1 cellular context compared by ENCODE assay signal in the genomic region with DNA sequence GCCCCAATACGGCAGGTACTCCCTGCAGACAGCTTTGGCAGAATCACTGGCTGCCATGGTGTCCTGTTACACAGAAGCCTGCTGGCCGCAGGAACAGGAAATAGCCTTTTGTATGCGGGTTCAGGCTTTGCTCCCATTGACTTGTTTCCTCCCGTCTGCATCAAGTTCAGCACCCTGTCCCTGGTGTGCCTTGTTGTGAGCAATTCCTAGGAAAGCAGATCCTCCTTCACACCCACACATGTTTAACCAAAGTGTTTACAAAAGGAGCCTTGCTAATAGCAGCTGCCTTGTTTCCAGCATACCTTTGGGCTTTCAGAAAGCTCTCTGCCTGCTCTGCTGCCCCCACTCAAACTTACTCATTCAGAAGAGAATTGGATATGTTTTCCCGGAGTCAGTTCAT.
TF ChIP-seq lines count a peak whose summit lies in the region.

No MANE protein-coding gene starts in this region.

TF ChIP-seq in H1, 55 proteins besides CTCF, POLR2A, EP300 and RAD21 (continued from another document):
- TF ChIP-seq, protein P1, sequence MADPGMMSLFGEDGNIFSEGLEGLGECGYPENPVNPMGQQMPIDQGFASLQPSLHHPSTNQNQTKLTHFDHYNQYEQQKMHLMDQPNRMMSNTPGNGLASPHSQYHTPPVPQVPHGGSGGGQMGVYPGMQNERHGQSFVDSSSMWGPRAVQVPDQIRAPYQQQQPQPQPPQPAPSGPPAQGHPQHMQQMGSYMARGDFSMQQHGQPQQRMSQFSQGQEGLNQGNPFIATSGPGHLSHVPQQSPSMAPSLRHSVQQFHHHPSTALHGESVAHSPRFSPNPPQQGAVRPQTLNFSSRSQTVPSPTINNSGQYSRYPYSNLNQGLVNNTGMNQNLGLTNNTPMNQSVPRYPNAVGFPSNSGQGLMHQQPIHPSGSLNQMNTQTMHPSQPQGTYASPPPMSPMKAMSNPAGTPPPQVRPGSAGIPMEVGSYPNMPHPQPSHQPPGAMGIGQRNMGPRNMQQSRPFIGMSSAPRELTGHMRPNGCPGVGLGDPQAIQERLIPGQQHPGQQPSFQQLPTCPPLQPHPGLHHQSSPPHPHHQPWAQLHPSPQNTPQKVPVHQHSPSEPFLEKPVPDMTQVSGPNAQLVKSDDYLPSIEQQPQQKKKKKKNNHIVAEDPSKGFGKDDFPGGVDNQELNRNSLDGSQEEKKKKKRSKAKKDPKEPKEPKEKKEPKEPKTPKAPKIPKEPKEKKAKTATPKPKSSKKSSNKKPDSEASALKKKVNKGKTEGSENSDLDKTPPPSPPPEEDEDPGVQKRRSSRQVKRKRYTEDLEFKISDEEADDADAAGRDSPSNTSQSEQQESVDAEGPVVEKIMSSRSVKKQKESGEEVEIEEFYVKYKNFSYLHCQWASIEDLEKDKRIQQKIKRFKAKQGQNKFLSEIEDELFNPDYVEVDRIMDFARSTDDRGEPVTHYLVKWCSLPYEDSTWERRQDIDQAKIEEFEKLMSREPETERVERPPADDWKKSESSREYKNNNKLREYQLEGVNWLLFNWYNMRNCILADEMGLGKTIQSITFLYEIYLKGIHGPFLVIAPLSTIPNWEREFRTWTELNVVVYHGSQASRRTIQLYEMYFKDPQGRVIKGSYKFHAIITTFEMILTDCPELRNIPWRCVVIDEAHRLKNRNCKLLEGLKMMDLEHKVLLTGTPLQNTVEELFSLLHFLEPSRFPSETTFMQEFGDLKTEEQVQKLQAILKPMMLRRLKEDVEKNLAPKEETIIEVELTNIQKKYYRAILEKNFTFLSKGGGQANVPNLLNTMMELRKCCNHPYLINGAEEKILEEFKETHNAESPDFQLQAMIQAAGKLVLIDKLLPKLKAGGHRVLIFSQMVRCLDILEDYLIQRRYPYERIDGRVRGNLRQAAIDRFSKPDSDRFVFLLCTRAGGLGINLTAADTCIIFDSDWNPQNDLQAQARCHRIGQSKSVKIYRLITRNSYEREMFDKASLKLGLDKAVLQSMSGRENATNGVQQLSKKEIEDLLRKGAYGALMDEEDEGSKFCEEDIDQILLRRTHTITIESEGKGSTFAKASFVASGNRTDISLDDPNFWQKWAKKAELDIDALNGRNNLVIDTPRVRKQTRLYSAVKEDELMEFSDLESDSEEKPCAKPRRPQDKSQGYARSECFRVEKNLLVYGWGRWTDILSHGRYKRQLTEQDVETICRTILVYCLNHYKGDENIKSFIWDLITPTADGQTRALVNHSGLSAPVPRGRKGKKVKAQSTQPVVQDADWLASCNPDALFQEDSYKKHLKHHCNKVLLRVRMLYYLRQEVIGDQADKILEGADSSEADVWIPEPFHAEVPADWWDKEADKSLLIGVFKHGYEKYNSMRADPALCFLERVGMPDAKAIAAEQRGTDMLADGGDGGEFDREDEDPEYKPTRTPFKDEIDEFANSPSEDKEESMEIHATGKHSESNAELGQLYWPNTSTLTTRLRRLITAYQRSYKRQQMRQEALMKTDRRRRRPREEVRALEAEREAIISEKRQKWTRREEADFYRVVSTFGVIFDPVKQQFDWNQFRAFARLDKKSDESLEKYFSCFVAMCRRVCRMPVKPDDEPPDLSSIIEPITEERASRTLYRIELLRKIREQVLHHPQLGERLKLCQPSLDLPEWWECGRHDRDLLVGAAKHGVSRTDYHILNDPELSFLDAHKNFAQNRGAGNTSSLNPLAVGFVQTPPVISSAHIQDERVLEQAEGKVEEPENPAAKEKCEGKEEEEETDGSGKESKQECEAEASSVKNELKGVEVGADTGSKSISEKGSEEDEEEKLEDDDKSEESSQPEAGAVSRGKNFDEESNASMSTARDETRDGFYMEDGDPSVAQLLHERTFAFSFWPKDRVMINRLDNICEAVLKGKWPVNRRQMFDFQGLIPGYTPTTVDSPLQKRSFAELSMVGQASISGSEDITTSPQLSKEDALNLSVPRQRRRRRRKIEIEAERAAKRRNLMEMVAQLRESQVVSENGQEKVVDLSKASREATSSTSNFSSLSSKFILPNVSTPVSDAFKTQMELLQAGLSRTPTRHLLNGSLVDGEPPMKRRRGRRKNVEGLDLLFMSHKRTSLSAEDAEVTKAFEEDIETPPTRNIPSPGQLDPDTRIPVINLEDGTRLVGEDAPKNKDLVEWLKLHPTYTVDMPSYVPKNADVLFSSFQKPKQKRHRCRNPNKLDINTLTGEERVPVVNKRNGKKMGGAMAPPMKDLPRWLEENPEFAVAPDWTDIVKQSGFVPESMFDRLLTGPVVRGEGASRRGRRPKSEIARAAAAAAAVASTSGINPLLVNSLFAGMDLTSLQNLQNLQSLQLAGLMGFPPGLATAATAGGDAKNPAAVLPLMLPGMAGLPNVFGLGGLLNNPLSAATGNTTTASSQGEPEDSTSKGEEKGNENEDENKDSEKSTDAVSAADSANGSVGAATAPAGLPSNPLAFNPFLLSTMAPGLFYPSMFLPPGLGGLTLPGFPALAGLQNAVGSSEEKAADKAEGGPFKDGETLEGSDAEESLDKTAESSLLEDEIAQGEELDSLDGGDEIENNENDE (IDR thresholded peaks at IDR 0.05; ENCODE audit: insufficient replicate concordance, low read length) = no peak
- TF ChIP-seq NRF1 (IDR thresholded peaks at IDR 0.05; ENCODE audit: low read depth, low read length) (no peak), KDM4A (IDR thresholded peaks at IDR 0.05; ENCODE audit: low read depth, low read length, severe bottlenecking) (no peak), YY1 (IDR thresholded peaks at IDR 0.05; ENCODE audit: low read depth, low read length) (0 out of 2 replicates have a peak, but pooled peaks have one; percentile 37), POU5F1 (IDR thresholded peaks at IDR 0.05; ENCODE audit: low read depth, low read length) (no peak)
TF ChIP-seq in H1: peak in this region for 3.
